In the genomic region with DNA sequence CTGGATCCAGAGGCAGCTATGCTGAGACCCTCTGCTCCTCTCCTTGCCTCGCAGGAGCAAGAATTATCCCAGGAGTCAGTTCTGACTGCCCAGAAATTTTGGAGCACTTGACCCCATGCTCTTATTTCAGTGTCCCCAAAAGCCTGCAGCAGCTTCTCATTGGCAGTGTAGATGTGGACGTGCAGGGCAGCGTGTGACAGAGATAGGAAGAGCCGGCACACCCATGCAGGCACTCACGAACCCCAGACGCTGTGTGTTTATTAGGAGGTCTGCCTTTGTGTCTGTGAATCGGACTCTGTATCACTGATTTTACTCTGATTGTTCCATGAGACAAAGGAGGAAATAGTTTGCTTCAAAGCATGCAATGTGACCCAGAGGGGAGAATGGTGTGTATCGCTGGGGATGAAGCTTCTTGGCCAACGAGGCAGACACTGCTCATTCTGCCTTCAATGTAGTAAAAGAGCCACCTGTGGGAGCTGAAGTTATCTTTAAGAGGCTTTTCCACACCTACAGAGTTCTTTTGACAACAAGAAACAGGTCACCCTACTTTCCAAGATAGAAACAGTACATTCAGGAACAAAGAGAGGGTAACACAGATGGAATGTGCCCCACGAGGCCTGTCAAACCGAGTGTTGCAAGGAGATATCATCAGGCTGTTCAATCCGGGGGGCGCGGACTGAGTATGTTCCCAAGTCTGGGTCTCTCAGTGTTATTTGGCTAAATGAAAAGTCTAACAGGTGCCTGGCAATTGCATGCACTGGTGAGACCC, we compare ENCODE assay signal across 14 cellular contexts.
DNase-seq lines count a peak whose midpoint lies in the region; ATAC-seq and TF ChIP-seq lines count a peak whose summit lies in the region.
"Had no signal": no experiment of that assay in that cellular context is flagged by ENCODE, and none has a peak within 500 bp of the region (broad histone marks: within the 10 kb centered on the region; RNA-seq: fewer than 3 reads in every experiment).

No MANE protein-coding gene starts in this region.

- no peak overlapping the region for H3K9ac ChIP-seq in colonic mucosa (ENCODE audit: low read depth in 2 of 2, low read length in 2 of 2)
- H3K9ac ChIP-seq: BLaER1 had no signal

- H3K4me3 Mint-ChIP-seq in nephron = no peak overlapping the region
- H3K4me3 Mint-ChIP-seq in osteocyte (ENCODE audit: unreplicated experiment) = no peak overlapping the region

- H3K4me1 ChIP-seq in left ventricle myocardium inferior = peaks cover 20% of the 10 kb centered on the region
- H3K4me1 ChIP-seq in colonic mucosa = no peaks in the 10 kb centered on the region
- H3K4me1 ChIP-seq: BLaER1, HAP-1 had no signal

- H3K4me1 Mint-ChIP-seq in nephron = peaks cover 69% of the 10 kb centered on the region
- H3K4me1 Mint-ChIP-seq in osteocyte (ENCODE audit: unreplicated experiment) = peaks cover 22% of the 10 kb centered on the region

- H3K27ac Mint-ChIP-seq in nephron (peak overlapping the region; percentile 56 to 62 (median 59)), osteocyte (ENCODE audit: unreplicated experiment) (no peak overlapping the region)

- no peak for DNase-seq in Right ventricle myocardium inferior (ENCODE audit: missing footprints)
- no peak for DNase-seq in cardiac septum (ENCODE audit: low spot score)
- DNase-seq in left ventricle myocardium inferior = no peak
- no peak for DNase-seq in colonic mucosa
- no peak for DNase-seq in stimulated activated CD4-positive, alpha-beta T cell treated with anti-CD3 and anti-CD28 coated beads, Interleukin-4, amount 100 ng/mL, for 24 hours
- DNase-seq in osteocyte (ENCODE audit: extremely low spot score, unreplicated experiment) = no peak
- DNase-seq: 8988T, AML-193, DMS 273 treated with DMSO at 0.1 percent for 48 hours, GOT3 had no signal

- peak; percentile 56 for ATAC-seq in Right ventricle myocardium inferior
- ATAC-seq: GM12878 had no signal

- H3K9me3 ChIP-seq in left ventricle myocardium inferior (replicated peaks) = no peaks in the 10 kb centered on the region
- no peaks in the 10 kb centered on the region for H3K9me3 ChIP-seq in colonic mucosa
- H3K9me3 ChIP-seq: BLaER1, HAP-1 had no signal

- H3K9me3 Mint-ChIP-seq in nephron (no peaks in the 10 kb centered on the region), osteocyte (ENCODE audit: unreplicated experiment) (no peaks in the 10 kb centered on the region)

- H3K4me3 ChIP-seq in left ventricle myocardium inferior (no peak overlapping the region), colonic mucosa (no peak overlapping the region)
- H3K4me3 ChIP-seq: BLaER1, GM12878, HAP-1 had no signal

- TF ChIP-seq CTCF in left ventricle myocardium inferior (IDR thresholded peaks at IDR 0.05; ENCODE audit: borderline replicate concordance) (no peak), nephron (IDR thresholded peaks at IDR 0.05; ENCODE audit: unreplicated experiment in 3 of 3) (no peak), colonic mucosa (IDR thresholded peaks at IDR 0.05) (no peak), osteocyte (IDR thresholded peaks at IDR 0.05) (no peak)

- H3K27me3 ChIP-seq in left ventricle myocardium inferior (ENCODE audit: low read depth) = no peaks in the 10 kb centered on the region
- no peaks in the 10 kb centered on the region for H3K27me3 ChIP-seq in colonic mucosa
- H3K27me3 ChIP-seq: BLaER1 had no signal

- H3K36me3 ChIP-seq in left ventricle myocardium inferior (no peaks in the 10 kb centered on the region), colonic mucosa (no peaks in the 10 kb centered on the region)
- H3K36me3 ChIP-seq: BLaER1, HAP-1 had no signal

- H3K27ac ChIP-seq in left ventricle myocardium inferior (replicated peaks) = peak overlapping the region; percentile 12
- no peak overlapping the region for H3K27ac ChIP-seq in colonic mucosa
- H3K27ac ChIP-seq: BLaER1 had no signal

- intact Hi-C loops in Right ventricle myocardium inferior (cut with DNase I) = no loop called here
- intact Hi-C loops in cardiac septum (cut with DNase I) = no loop called here
- intact Hi-C loops in left ventricle myocardium inferior (cut with micrococcal nuclease) = no loop called here
- intact Hi-C loops in colonic mucosa (cut with DNase I) = no loop called here

- no peaks in the 10 kb centered on the region for H3K36me3 Mint-ChIP-seq in nephron (ENCODE audit: low read depth)
- no peaks in the 10 kb centered on the region for H3K36me3 Mint-ChIP-seq in osteocyte (ENCODE audit: unreplicated experiment)

- H3K27me3 Mint-ChIP-seq in nephron (ENCODE audit: low read depth) = no peaks in the 10 kb centered on the region
- H3K27me3 Mint-ChIP-seq in osteocyte (ENCODE audit: unreplicated experiment) = no peaks in the 10 kb centered on the region
